16 cellular contexts compared by ENCODE assay signal in the genomic region with DNA sequence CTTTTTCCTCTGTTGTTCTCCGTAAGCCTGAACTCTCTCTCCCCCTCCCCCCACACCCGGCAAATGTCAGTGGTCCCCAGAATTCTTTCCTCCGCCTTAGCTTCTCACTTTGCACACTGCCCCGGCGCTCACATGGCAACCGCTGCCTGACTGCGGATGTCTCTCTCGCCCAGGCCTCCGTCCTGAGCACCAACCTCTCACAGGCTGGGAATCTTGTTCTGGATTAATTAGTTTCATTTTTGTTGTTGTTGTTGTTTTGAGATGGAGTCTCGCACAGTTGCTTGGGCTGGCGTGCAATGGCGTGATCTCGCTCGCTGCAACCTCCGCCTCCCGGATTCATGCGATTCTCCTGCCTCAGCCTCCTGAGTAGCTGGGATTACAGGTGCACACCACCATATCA. TPM values are rescaled to one million over a fixed set of nuclear protein-coding genes. Genes with fewer than 3 reads are reported as not detected.
DNase-seq lines count a peak whose midpoint lies in the region; ATAC-seq and TF ChIP-seq lines count a peak whose summit lies in the region.
"Had no signal": no experiment of that assay in that cellular context is flagged by ENCODE, and none has a peak within 500 bp of the region (broad histone marks: within the 10 kb centered on the region; RNA-seq: fewer than 3 reads in every experiment).

No MANE protein-coding gene starts in this region.

- no peak for TF ChIP-seq POLR2A in esophagus squamous epithelium (IDR thresholded peaks at IDR 0.05)

- ATAC-seq in RWPE2 (ENCODE audit: low read depth) (no peak), GM19395 (IDR thresholded peaks at IDR 0.05; ENCODE audit: unreplicated experiment) (no peak), GM18867 (IDR thresholded peaks at IDR 0.05; ENCODE audit: unreplicated experiment) (no peak)
- no peak for ATAC-seq in stimulated activated effector memory CD8-positive, alpha-beta T cell treated with anti-CD3 and anti-CD28 coated beads, Interleukin-12 subunit alpha, Interleukin-12 subunit beta, amount 100 ng/mL, for 72 hours
- ATAC-seq: CD8-positive, alpha-beta T cell; HCT116 had no signal

- intact Hi-C loops in esophagus squamous epithelium (cut with DNase I) = loop anchor here (10.0 kb wide), 2 partner anchors 177 to 337 kb away; no protein-coding TSS in a partner anchor

- no peak overlapping the region for H3K27ac ChIP-seq in BLaER1 treated with 17β-estradiol and CSF1 and Interleukin-3, amounts not matched to agents 10 nM and 100 nM
- H3K27ac ChIP-seq in RWPE2 (ENCODE audit: poor library complexity, severe bottlenecking) (peak overlapping the region; percentile 97), esophagus squamous epithelium (peak overlapping the region in 3 of 4 donors; percentile 75 to 90 (median 85))
- H3K27ac ChIP-seq: GM23248, HL-60 had no signal

- no peaks in the 10 kb centered on the region for H3K36me3 Mint-ChIP-seq in stimulated activated effector memory CD8-positive, alpha-beta T cell treated with anti-CD3 and anti-CD28 coated beads, Interleukin-12 subunit alpha, Interleukin-12 subunit beta, amount 100 ng/mL, for 72 hours
- H3K36me3 Mint-ChIP-seq: CD14-positive monocyte had no signal

- no peaks in the 10 kb centered on the region for H3K9me3 Mint-ChIP-seq in stimulated activated effector memory CD8-positive, alpha-beta T cell treated with anti-CD3 and anti-CD28 coated beads, Interleukin-12 subunit alpha, Interleukin-12 subunit beta, amount 100 ng/mL, for 72 hours
- H3K9me3 Mint-ChIP-seq: CD14-positive monocyte; CD8-positive, alpha-beta T cell had no signal

- H3K36me3 ChIP-seq in BLaER1 treated with 17β-estradiol and CSF1 and Interleukin-3, amounts not matched to agents 10 nM and 100 nM = no peaks in the 10 kb centered on the region
- no peaks in the 10 kb centered on the region for H3K36me3 ChIP-seq in RWPE2 (ENCODE audit: low read depth)
- H3K36me3 ChIP-seq in esophagus squamous epithelium = no peaks in the 10 kb centered on the region

- H3K9ac ChIP-seq in BLaER1 treated with 17β-estradiol and CSF1 and Interleukin-3, amounts not matched to agents 10 nM and 100 nM = no peak overlapping the region
- H3K9ac ChIP-seq: GM23248 had no signal

- WGBS in esophagus squamous epithelium, 2 donors = 89 to 94% methylated on average over 17 of the region's 17 CpGs

- DNase-seq in RWPE2 (ENCODE audit: low spot score) (no peak), esophagus squamous epithelium (lab: John Stamatoyannopoulos, UW) (no peak), MV-4-11 (lab: John Stamatoyannopoulos, UW) (no peak)
- DNase-seq in stimulated activated effector memory CD8-positive, alpha-beta T cell treated with anti-CD3 and anti-CD28 coated beads, Interleukin-12 subunit alpha, Interleukin-12 subunit beta, amount 100 ng/mL, for 72 hours (ENCODE audit: low spot score in 2 of 2) = no peak
- DNase-seq: CD8-positive, alpha-beta T cell; COR-L47; DND-41; GDM1; GM23248 had no signal

- H3K9me3 ChIP-seq in BLaER1 treated with 17β-estradiol and CSF1 and Interleukin-3, amounts not matched to agents 10 nM and 100 nM (replicated peaks in 1 of 11) = no peaks in the 10 kb centered on the region
- no peaks in the 10 kb centered on the region for H3K9me3 ChIP-seq in RWPE2 (ENCODE audit: severe bottlenecking)
- no peaks in the 10 kb centered on the region for H3K9me3 ChIP-seq in esophagus squamous epithelium

- peaks cover 16% of the 10 kb centered on the region for H3K4me1 Mint-ChIP-seq in stimulated activated effector memory CD8-positive, alpha-beta T cell treated with anti-CD3 and anti-CD28 coated beads, Interleukin-12 subunit alpha, Interleukin-12 subunit beta, amount 100 ng/mL, for 72 hours

- H4K20me1 ChIP-seq in BLaER1 treated with 17β-estradiol and CSF1 and Interleukin-3, amounts not matched to agents 10 nM and 100 nM = peaks cover 0 to 12% (median 0%) of the 10 kb centered on the region in 11 experiments; a peak in 4 of 22 replicates

- H3K27me3 ChIP-seq in BLaER1 treated with 17β-estradiol and CSF1 and Interleukin-3, amounts not matched to agents 10 nM and 100 nM = peaks cover 0 to 23% (median 0%) of the 10 kb centered on the region in 11 experiments; a peak in 6 of 22 replicates
- H3K27me3 ChIP-seq in RWPE2 (ENCODE audit: insufficient read depth, poor library complexity, severe bottlenecking) (no peaks in the 10 kb centered on the region), esophagus squamous epithelium (no peaks in the 10 kb centered on the region)

- TF ChIP-seq CTCF in RWPE2 (IDR thresholded peaks at IDR 0.05; ENCODE audit: poor library complexity, severe bottlenecking) (no peak), esophagus squamous epithelium (IDR thresholded peaks at IDR 0.05) (no peak)

- peaks cover 9 to 25% (median 22%) of the 10 kb centered on the region in 10 experiments; a peak in 18 of 20 replicates for H3K4me1 ChIP-seq in BLaER1 treated with 17β-estradiol and CSF1 and Interleukin-3, amounts not matched to agents 10 nM and 100 nM
- H3K4me1 ChIP-seq in RWPE2 (ENCODE audit: insufficient read depth, poor library complexity, severe bottlenecking) (peaks cover 33% of the 10 kb centered on the region), esophagus squamous epithelium (peaks cover 11 to 62% (median 14%) of the 10 kb centered on the region in 3 donors)

- no peak overlapping the region for H3K4me3 Mint-ChIP-seq in stimulated activated effector memory CD8-positive, alpha-beta T cell treated with anti-CD3 and anti-CD28 coated beads, Interleukin-12 subunit alpha, Interleukin-12 subunit beta, amount 100 ng/mL, for 72 hours
- H3K4me3 Mint-ChIP-seq: B cell; CD8-positive, alpha-beta T cell had no signal

- H3K4me3 ChIP-seq in BLaER1 treated with 17β-estradiol and CSF1 and Interleukin-3, amounts not matched to agents 10 nM and 100 nM = no peak overlapping the region
- H3K4me3 ChIP-seq in RWPE2 (ENCODE audit: severe bottlenecking) = no peak overlapping the region
- H3K4me3 ChIP-seq in esophagus squamous epithelium = no peak overlapping the region
- H3K4me3 ChIP-seq: GM23248 had no signal

- peak overlapping the region in 8 of 11 experiments; percentile 52 to 71 (median 60); a peak in 16 of 22 replicates for H3K4me2 ChIP-seq in BLaER1 treated with 17β-estradiol and CSF1 and Interleukin-3, amounts not matched to agents 10 nM and 100 nM

- H3K27ac Mint-ChIP-seq in stimulated activated effector memory CD8-positive, alpha-beta T cell treated with anti-CD3 and anti-CD28 coated beads, Interleukin-12 subunit alpha, Interleukin-12 subunit beta, amount 100 ng/mL, for 72 hours = peak overlapping the region; percentile 41
- H3K27ac Mint-ChIP-seq: B cell; CD14-positive monocyte; CD8-positive, alpha-beta T cell had no signal

RNA-seq across cellular contexts. Expression of a gene that starts 16.7 kb away (rescaled TPM):
- 1 to 10 TPM in 1 of 4 donors, under 1 TPM in 2, not detected in 1; 0.27 to 1.5 (median 0.57) TPM for total RNA-seq in esophagus squamous epithelium

RNA-seq across cellular contexts. Expression of a gene that starts 16.8 kb away (rescaled TPM):
- total RNA-seq in esophagus squamous epithelium = 10 to 100 TPM in 2 of 4 donors, 1 to 10 TPM in 2; 5.5 to 18.9 (median 12.5) TPM

RNA-seq across cellular contexts. Expression of a gene that starts 27.4 kb away (rescaled TPM):
- 100 to 1,000 TPM; 446 to 796 (median 696) TPM for total RNA-seq in esophagus squamous epithelium

RNA-seq across cellular contexts. Expression of a gene that starts 27.7 kb away (rescaled TPM):
- 10 to 100 TPM in 3 of 4 donors, 1 to 10 TPM in 1; 8.1 to 17.4 (median 11.4) TPM for total RNA-seq in esophagus squamous epithelium

RNA-seq across cellular contexts. Expression of a gene that starts 45.0 kb away (rescaled TPM):
- 1 to 10 TPM in 2 of 4 donors, under 1 TPM in 2; 0.29 to 2.3 (median 1.3) TPM for total RNA-seq in esophagus squamous epithelium
- total RNA-seq: B cell; CD8-positive, alpha-beta T cell; GM23248 had no signal

Comparison
In these comparisons a context has a peak if more than half of its experiments do, and no peak if none do; other contexts are left out.
1. H3K27ac ChIP-seq: peak in RWPE2 (single experiment) and esophagus squamous epithelium (3 of 4); none in BLaER1 treated with 17β-estradiol and CSF1 and Interleukin-3, amounts not matched to agents 10 nM and 100 nM (0 of 11).